Comparison of ENCODE assay signal across 9 cellular contexts in the genomic region with DNA sequence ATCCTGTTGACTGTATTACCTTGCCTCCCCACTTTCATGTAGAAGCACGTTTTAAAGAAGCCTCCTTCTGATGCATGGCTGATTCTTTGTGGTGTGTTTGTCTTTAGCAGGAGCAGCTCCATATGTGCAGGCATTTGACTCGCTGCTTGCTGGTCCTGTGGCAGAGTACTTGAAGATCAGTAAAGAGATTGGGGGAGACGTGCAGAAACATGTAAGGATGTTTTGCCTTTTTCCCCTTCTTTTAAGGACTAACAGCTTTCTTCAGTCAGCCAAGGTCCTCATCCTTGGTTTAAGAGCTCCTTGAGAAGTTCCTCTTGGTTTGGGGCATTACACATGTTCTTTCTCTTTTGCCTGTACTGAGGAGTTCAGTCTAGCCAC. TPM values are rescaled to one million over a fixed set of nuclear protein-coding genes. Genes with fewer than 3 reads are reported as not detected.
DNase-seq lines count a peak whose midpoint lies in the region; ATAC-seq and TF ChIP-seq lines count a peak whose summit lies in the region.
"Had no signal": no experiment of that assay in that cellular context is flagged by ENCODE, and none has a peak within 500 bp of the region (broad histone marks: within the 10 kb centered on the region; RNA-seq: fewer than 3 reads in every experiment).

No MANE protein-coding gene starts in this region.

- CTCF ChIA-PET in activated CD4-positive, alpha-beta T cell treated with anti-CD3 and anti-CD28 coated beads, Interleukin-2, amount 10 ng/mL, durations not matched to agents 7 days and 5 days (lab: Charles Lee) = interaction anchor here (0.9 to 2.5 kb wide), 4 partner anchors 11 to 93 kb away, joined by 3 to 5 read pairs (median 4); no protein-coding TSS in a partner anchor

- H3K27me3 Mint-ChIP-seq in activated CD4-positive, alpha-beta T cell treated with anti-CD3 and anti-CD28 coated beads, Interleukin-2, amount 10 ng/mL, durations not matched to agents 7 days and 5 days = no peaks in the 10 kb centered on the region

- H2AFZ ChIP-seq in SU-DHL-6 (ENCODE audit: low read depth, low read length, severe bottlenecking) = no peak overlapping the region

- TF ChIP-seq EP300 in suprapubic skin (IDR thresholded peaks at IDR 0.05) = no peak

- H3K36me3 ChIP-seq in SU-DHL-6 (ENCODE audit: low read length) (peaks cover 40% of the 10 kb centered on the region), esophagus squamous epithelium (peaks cover 6 to 83% (median 27%) of the 10 kb centered on the region in 3 donors), suprapubic skin (peaks cover 61% of the 10 kb centered on the region)

- H3K9ac ChIP-seq in SU-DHL-6 (ENCODE audit: low read length) = peak overlapping the region; percentile 37

- DNase-seq in activated CD4-positive, alpha-beta T cell treated with anti-CD3 and anti-CD28 coated beads, Interleukin-2, amount 10 ng/mL, durations not matched to agents 7 days and 5 days = no peak
- DNase-seq in activated CD4-positive, alpha-beta T cell treated with anti-CD3 and anti-CD28 coated beads for 1 hour = no peak
- DNase-seq in esophagus squamous epithelium (lab: John Stamatoyannopoulos, UW) (no peak), suprapubic skin (ENCODE audit: low spot score in 2 of 2) (no peak), DMS153 (lab: John Stamatoyannopoulos, UW) (no peak)
- DNase-seq in activated CD4-positive, alpha-beta T cell treated with anti-CD3 and anti-CD28 coated beads for 4 hours = no peak
- DNase-seq: stimulated activated naive CD4-positive, alpha-beta T cell treated with Interleukin-2 at 50 U/mL for 16 hours had no signal

- no peaks in the 10 kb centered on the region for H4K20me1 ChIP-seq in SU-DHL-6 (ENCODE audit: low read depth, low read length)

- WGBS in esophagus squamous epithelium, 2 donors = 23 to 27% methylated on average over 3 of the region's 3 CpGs
- 42% methylated on average over 3 of the region's 3 CpGs for WGBS in suprapubic skin

- H3F3A ChIP-seq in SU-DHL-6 (ENCODE audit: insufficient read depth) = peaks cover 43% of the 10 kb centered on the region

- H3K4me3 Mint-ChIP-seq in activated CD4-positive, alpha-beta T cell treated with anti-CD3 and anti-CD28 coated beads, Interleukin-2, amount 10 ng/mL, durations not matched to agents 7 days and 5 days = peak overlapping the region; percentile 57

- TF ChIP-seq CTCF in SU-DHL-6 (IDR thresholded peaks at IDR 0.05; ENCODE audit: insufficient read depth, low read length, poor library complexity, severe bottlenecking) (no peak), esophagus squamous epithelium (IDR thresholded peaks at IDR 0.05) (no peak), suprapubic skin (IDR thresholded peaks at IDR 0.05) (no peak)

- H3K27ac Mint-ChIP-seq in activated CD4-positive, alpha-beta T cell treated with anti-CD3 and anti-CD28 coated beads, Interleukin-2, amount 10 ng/mL, durations not matched to agents 7 days and 5 days = peak overlapping the region; percentile 93

- no peaks in the 10 kb centered on the region for H3K9me2 ChIP-seq in SU-DHL-6 (replicated peaks; ENCODE audit: insufficient read depth, low read length)

- ATAC-seq in GM19467 (IDR thresholded peaks at IDR 0.05; ENCODE audit: unreplicated experiment) = no peak

- TF ChIP-seq POLR2A in esophagus squamous epithelium (IDR thresholded peaks at IDR 0.05) (no peak), suprapubic skin (IDR thresholded peaks at IDR 0.05) (no peak)

- intact Hi-C loops in esophagus squamous epithelium (cut with DNase I) = no loop called here

- POLR2A ChIA-PET in activated CD4-positive, alpha-beta T cell treated with anti-CD3 and anti-CD28 coated beads, Interleukin-2, amount 10 ng/mL, durations not matched to agents 7 days and 5 days (lab: Charles Lee) = no interaction called here

- peaks cover 82% of the 10 kb centered on the region for H3K36me3 Mint-ChIP-seq in activated CD4-positive, alpha-beta T cell treated with anti-CD3 and anti-CD28 coated beads, Interleukin-2, amount 10 ng/mL, durations not matched to agents 7 days and 5 days (ENCODE audit: low read depth)

- H3K27ac ChIP-seq in SU-DHL-6 (ENCODE audit: low read depth, low read length) = peak overlapping the region; percentile 90
- peak overlapping the region; percentile 26 to 71 (median 66) for H3K27ac ChIP-seq in esophagus squamous epithelium
- H3K27ac ChIP-seq in suprapubic skin = peak overlapping the region; percentile 34

- H3K9me3 ChIP-seq in SU-DHL-6 (ENCODE audit: insufficient read depth, low read length) (no peaks in the 10 kb centered on the region), esophagus squamous epithelium (no peaks in the 10 kb centered on the region), suprapubic skin (no peaks in the 10 kb centered on the region)

- H3K4me1 ChIP-seq in esophagus squamous epithelium (peaks cover 4 to 81% (median 32%) of the 10 kb centered on the region in 3 donors), suprapubic skin (peaks cover 42% of the 10 kb centered on the region)

- H3K9me3 Mint-ChIP-seq in activated CD4-positive, alpha-beta T cell treated with anti-CD3 and anti-CD28 coated beads, Interleukin-2, amount 10 ng/mL, durations not matched to agents 7 days and 5 days = peaks cover 2% of the 10 kb centered on the region

- H3K4me1 Mint-ChIP-seq in activated CD4-positive, alpha-beta T cell treated with anti-CD3 and anti-CD28 coated beads, Interleukin-2, amount 10 ng/mL, durations not matched to agents 7 days and 5 days = peaks cover 86% of the 10 kb centered on the region

- H3K4me3 ChIP-seq in SU-DHL-6 (ENCODE audit: insufficient read depth, low read length, poor library complexity, severe bottlenecking) (peak overlapping the region; percentile 31), esophagus squamous epithelium (peak overlapping the region in 1 of 4 donors; percentile 1), suprapubic skin (no peak overlapping the region)

- peak overlapping the region; percentile 65 for H3K4me2 ChIP-seq in SU-DHL-6 (ENCODE audit: low read depth, low read length, poor library complexity, severe bottlenecking)

- H3K79me2 ChIP-seq in SU-DHL-6 (ENCODE audit: insufficient read depth, low read length) = peaks cover 43% of the 10 kb centered on the region

- no peaks in the 10 kb centered on the region for H3K27me3 ChIP-seq in SU-DHL-6 (ENCODE audit: low read length)
- no peaks in the 10 kb centered on the region for H3K27me3 ChIP-seq in esophagus squamous epithelium
- no peaks in the 10 kb centered on the region for H3K27me3 ChIP-seq in suprapubic skin

RNA-seq across cellular contexts. Expression of a gene that starts 19.4 kb away (rescaled TPM):
- 100 to 1,000 TPM; 740 to 752 TPM for total RNA-seq in activated CD4-positive, alpha-beta T cell treated with anti-CD3 and anti-CD28 coated beads, Interleukin-2, amount 10 ng/mL, durations not matched to agents 7 days and 5 days
- total RNA-seq in esophagus squamous epithelium (100 to 1,000 TPM; 157 to 282 (median 227) TPM), suprapubic skin (100 to 1,000 TPM; 102 to 154 (median 123) TPM)

RNA-seq across cellular contexts. Expression of a gene that starts 37.1 kb away (rescaled TPM):
- 100 to 1,000 TPM in 1 of 2 experiments, 10 to 100 TPM in 1; 93.8 to 112 TPM for total RNA-seq in activated CD4-positive, alpha-beta T cell treated with anti-CD3 and anti-CD28 coated beads, Interleukin-2, amount 10 ng/mL, durations not matched to agents 7 days and 5 days
- 10 to 100 TPM; 27.2 to 43.9 (median 37.6) TPM for total RNA-seq in esophagus squamous epithelium
- 10 to 100 TPM; 33.5 to 57.7 (median 42.6) TPM for total RNA-seq in suprapubic skin

Comparison
In these comparisons a context has a peak if more than half of its experiments do, and no peak if none do; other contexts are left out.
1. H3K27ac ChIP-seq: peak in every context shown above with its lines; median percentile 90 in SU-DHL-6; 66 in esophagus squamous epithelium; 34 in suprapubic skin.